In genomic region chr19:2702170-2703076, GRCh38 we compare ENCODE assay signal across 8 cellular contexts. TPM values are rescaled to one million over a fixed set of nuclear protein-coding genes. Genes with fewer than 3 reads are reported as not detected.
DNase-seq lines count a peak whose midpoint lies in the region; ATAC-seq and TF ChIP-seq lines count a peak whose summit lies in the region.

GNG7 (minus strand) TSS chr19:2702694; CDS start chr19:2520688, 182,006 bp downstream.

- POLR2A ChIA-PET in activated CD4-positive, alpha-beta memory T cell treated with anti-CD3 and anti-CD28 coated beads for 36 hours (lab: Charles Lee) = interaction anchor here (0.7 to 1.4 kb wide), 3 partner anchors 9 to 684 kb away, joined by 3 to 4 read pairs (median 3); partner anchors contain the start of gene THOP1

- peak within 1 kb of the TSS in 2 of 3 donors; percentile 68 to 87 for H3K4me3 ChIP-seq in liver (ENCODE audit: low read depth in 1 of 3, low read length in 3 of 3)

- DNase-seq in NCI-H226 (peak; percentile 78), dermis blood vessel endothelial cell (peak; percentile 86)
- peak; percentile 97 for DNase-seq in activated CD4-positive, alpha-beta memory T cell treated with anti-CD3 and anti-CD28 coated beads for 36 hours
- peak; percentile 94 for DNase-seq in stimulated activated CD4-positive, alpha-beta T cell treated with anti-CD3 and anti-CD28 coated beads, Interleukin-2, amount 100 ng/mL, for 4 hours (ENCODE audit: low read depth)

- intact Hi-C loops in activated CD4-positive, alpha-beta memory T cell treated with anti-CD3 and anti-CD28 coated beads for 36 hours (cut with micrococcal nuclease) = loop anchor here (1.0 kb wide), 1 partner anchor 83 kb away; the partner anchor contains the start of gene THOP1

- H3K4me3 Mint-ChIP-seq in activated CD4-positive, alpha-beta memory T cell treated with anti-CD3 and anti-CD28 coated beads for 36 hours = peak within 1 kb of the TSS; percentile 54

- H3K36me3 ChIP-seq in liver (ENCODE audit: control insufficient read depth in 4 of 4, insufficient read depth in 3 of 4, low read depth in 1 of 4, low read length in 3 of 4) = no peaks in the 10 kb centered on the region

- no peaks in the 10 kb centered on the region for H3K36me3 Mint-ChIP-seq in activated CD4-positive, alpha-beta memory T cell treated with anti-CD3 and anti-CD28 coated beads for 36 hours

- peaks cover 2 to 7% (median 4%) of the 10 kb centered on the region in 4 donors for H3K4me1 ChIP-seq in liver (ENCODE audit: control insufficient read depth in 4 of 4, insufficient read depth in 4 of 4, low read length in 3 of 4)

- no peak within 1 kb of the TSS for H3K27ac Mint-ChIP-seq in activated CD4-positive, alpha-beta memory T cell treated with anti-CD3 and anti-CD28 coated beads for 36 hours

- H3K9me3 ChIP-seq in liver (ENCODE audit: control insufficient read depth in 4 of 4, low read length in 3 of 4) = no peaks in the 10 kb centered on the region

- no peak within 1 kb of the TSS for H3K27ac ChIP-seq in liver (ENCODE audit: low read depth in 1 of 2, low read length in 2 of 2)

- peaks cover 20% of the 10 kb centered on the region for H3K4me1 Mint-ChIP-seq in activated CD4-positive, alpha-beta memory T cell treated with anti-CD3 and anti-CD28 coated beads for 36 hours (ENCODE audit: low read depth)

- no peaks in the 10 kb centered on the region for H3K9me3 Mint-ChIP-seq in activated CD4-positive, alpha-beta memory T cell treated with anti-CD3 and anti-CD28 coated beads for 36 hours

- ATAC-seq in HG02798 (IDR thresholded peaks at IDR 0.05; ENCODE audit: poor library complexity, unreplicated experiment) (peak; percentile 85), GM18519 (IDR thresholded peaks at IDR 0.05; ENCODE audit: low FRiP score, unreplicated experiment) (no peak)

- TF ChIP-seq POLR2A in GM15510 (IDR thresholded peaks at IDR 0.05; ENCODE audit: borderline replicate concordance, extremely low read depth, insufficient read length) = peak; percentile 85

- no peak within 1 kb of the TSS for H3K9ac ChIP-seq in liver (ENCODE audit: low read depth in 1 of 2, low read length in 2 of 2)

- H3K27me3 ChIP-seq in liver (ENCODE audit: control insufficient read depth in 4 of 4, insufficient read depth in 4 of 4, low read length in 3 of 4) = no peaks in the 10 kb centered on the region

- H3K27me3 Mint-ChIP-seq in activated CD4-positive, alpha-beta memory T cell treated with anti-CD3 and anti-CD28 coated beads for 36 hours = no peaks in the 10 kb centered on the region

- CTCF ChIA-PET in activated CD4-positive, alpha-beta memory T cell treated with anti-CD3 and anti-CD28 coated beads for 36 hours (lab: Charles Lee) = interaction anchor here (0.9 to 2.2 kb wide), 2 partner anchors 54 to 248 kb away, joined by 3 to 11 read pairs; no protein-coding TSS in a partner anchor

- TF ChIP-seq RAD21 in liver (IDR thresholded peaks at IDR 0.05) = no peak

- TF ChIP-seq CTCF in liver (IDR thresholded peaks at IDR 0.05; ENCODE audit: low read depth, low read length, missing input control) = no peak

- 3% methylated on average over 77 of the region's 77 CpGs for WGBS in liver

TF ChIP-seq in liver, 16 proteins besides CTCF, POLR2A, EP300 and RAD21:
- TF ChIP-seq TAF1 (conservative IDR thresholded peaks at IDR 0.05) = no peak
- TF ChIP-seq JUND (IDR thresholded peaks at IDR 0.05) = no peak
- TF ChIP-seq EGR1 (IDR thresholded peaks at IDR 0.05; ENCODE audit: low read depth in 2 of 2) = no peak
- no peak for TF ChIP-seq FOXA2 (IDR thresholded peaks at IDR 0.05)
- no peak for TF ChIP-seq ATF3 (IDR thresholded peaks at IDR 0.05)
- TF ChIP-seq MAX (IDR thresholded peaks at IDR 0.05) = no peak

RNA-seq across cellular contexts. Expression of gene GNG7, which starts in this region (rescaled TPM):
- under 1 TPM; 0.53 to 0.88 TPM for total RNA-seq in activated CD4-positive, alpha-beta memory T cell treated with anti-CD3 and anti-CD28 coated beads for 36 hours
- total RNA-seq in dermis blood vessel endothelial cell (1.0 and 1.4 TPM in 2 replicates), liver (1 to 10 TPM in 1 of 2 donors, under 1 TPM in 1; 0.75 to 1.1 TPM)
- 1 to 10 TPM; 1.1 to 1.9 TPM for polyA plus RNA-seq in liver

Comparison
In these comparisons a context has a peak if more than half of its experiments do, and no peak if none do; other contexts are left out.
1. Peak in DNase-seq in activated CD4-positive, alpha-beta memory T cell treated with anti-CD3 and anti-CD28 coated beads for 36 hours; RNA of the gene not detected or under 1 TPM.